In the genomic region with DNA sequence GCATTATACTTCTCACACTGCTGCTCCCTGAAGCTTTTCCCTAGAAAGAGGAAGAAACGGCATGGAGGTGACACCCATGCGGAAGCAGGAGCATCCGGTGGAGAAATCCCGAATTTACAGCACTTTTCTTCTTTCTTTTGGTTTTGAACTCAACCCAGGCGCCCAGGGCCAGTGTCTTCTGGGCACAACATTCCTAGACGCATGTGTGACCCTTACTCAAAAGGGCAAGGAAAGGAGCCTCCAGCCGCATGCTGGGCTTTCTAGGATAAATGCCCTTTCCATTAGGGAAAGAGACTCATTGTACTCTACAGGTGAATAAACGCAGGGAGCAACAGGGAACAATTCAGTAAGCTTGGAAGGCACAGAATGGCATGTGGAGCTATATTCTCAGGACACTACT, we compare ENCODE assay signal across 23 cellular contexts. TPM values are rescaled to one million over a fixed set of nuclear protein-coding genes. Genes with fewer than 3 reads are reported as not detected.
DNase-seq lines count a peak whose midpoint lies in the region; ATAC-seq, FAIRE-seq and TF ChIP-seq lines count a peak whose summit lies in the region.
"Had no signal": no experiment of that assay in that cellular context is flagged by ENCODE, and none has a peak within 500 bp of the region (broad histone marks: within the 10 kb centered on the region; RNA-seq: fewer than 3 reads in every experiment).

No MANE protein-coding gene starts in this region.

- H2BK12ac ChIP-seq in H1 (ENCODE audit: low read depth, low read length), result peak overlapping the region; percentile 1; the same call in 1 of the 2 replicates

- no peak overlapping the region for H3K14ac ChIP-seq in IMR-90 (replicated peaks; ENCODE audit: low read depth, low read length)
- H3K14ac ChIP-seq in H1 (ENCODE audit: insufficient read length), result no peak overlapping the region

- H3K4me3 ChIP-seq in IMR-90 (ENCODE audit: insufficient read depth, low read depth, low read length) (no peak overlapping the region), H1 (ENCODE audit: extremely low read depth in 1 of 4, insufficient read depth in 2 of 4, low read depth in 3 of 4, low read length in 4 of 4) (no peak overlapping the region), rectal smooth muscle tissue (ENCODE audit: low read length) (no peak overlapping the region), urinary bladder (ENCODE audit: low read depth, low read length) (no peak overlapping the region), HAP-1 (no peak overlapping the region)
- H3K4me3 ChIP-seq: A549, K562 had no signal

- no peaks in the 10 kb centered on the region for H3K27me3 ChIP-seq in IMR-90 (ENCODE audit: control insufficient read depth, insufficient read depth, low read length)
- no peaks in the 10 kb centered on the region for H3K27me3 ChIP-seq in H1 (replicated peaks in 1 of 4; ENCODE audit: control insufficient read depth in 3 of 4, extremely low read depth in 1 of 4, insufficient read depth in 3 of 4, low read length in 3 of 4)
- no peaks in the 10 kb centered on the region for H3K27me3 ChIP-seq in rectal smooth muscle tissue (ENCODE audit: control insufficient read depth, insufficient read depth, low read length)
- H3K27me3 ChIP-seq in HAP-1 (ENCODE audit: low read depth), result no peaks in the 10 kb centered on the region

- H3K36me3 ChIP-seq in IMR-90 (ENCODE audit: control insufficient read depth, insufficient read depth, low read length) (peaks cover 5% of the 10 kb centered on the region; the same call in 1 of the 2 replicates), H1 (ENCODE audit: control insufficient read depth in 2 of 4, insufficient read depth in 4 of 4, low read length in 3 of 4) (0 out of 8 replicates have a peak, but pooled peaks cover 0 to 3% (median 2%) of the 10 kb centered on the region in 4 experiments), rectal smooth muscle tissue (ENCODE audit: control insufficient read depth, insufficient read depth, low read length) (no peaks in the 10 kb centered on the region), urinary bladder (ENCODE audit: insufficient read depth) (no peaks in the 10 kb centered on the region), HAP-1 (replicated peaks) (no peaks in the 10 kb centered on the region)

- no peak overlapping the region for H2BK5ac ChIP-seq in IMR-90 (ENCODE audit: low read depth, low read length, poor library complexity, severe bottlenecking)
- H2BK5ac ChIP-seq in H1 (ENCODE audit: low read depth, low read length), result no peak overlapping the region; the same call in 1 of the 2 replicates

- H3K9ac ChIP-seq in IMR-90 (ENCODE audit: low read depth, low read length), result no peak overlapping the region
- H3K9ac ChIP-seq in H1 (replicated peaks in 1 of 4; ENCODE audit: extremely low read depth in 1 of 4, low read depth in 3 of 4, low read length in 3 of 4), result no peak overlapping the region
- H3K9ac ChIP-seq in rectal smooth muscle tissue (ENCODE audit: low read length), result no peak overlapping the region

- H3K9me3 ChIP-seq in IMR-90 (ENCODE audit: control insufficient read depth, insufficient read depth, low read length), result no peaks in the 10 kb centered on the region
- H3K9me3 ChIP-seq in H1 (ENCODE audit: insufficient read depth in 2 of 2, low read depth in 1 of 2, low read length in 1 of 2), result no peaks in the 10 kb centered on the region
- no peaks in the 10 kb centered on the region for H3K9me3 ChIP-seq in HAP-1
- H3K9me3 ChIP-seq: A549 had no signal

- no peak for DNase-seq in IMR-90
- no peak for DNase-seq in H1 (ENCODE audit: low read depth in 1 of 2, low spot score in 2 of 2)
- DNase-seq in medulla oblongata (ENCODE audit: extremely low spot score), result no peak
- DNase-seq in Kasumi-1 (lab: John Stamatoyannopoulos, UW), result no peak
- DNase-seq in HAP-1 (ENCODE audit: low spot score in 2 of 2), result no peak
- no peak for DNase-seq in COLO829 (ENCODE audit: low spot score)
- DNase-seq: AML-193; CD4-positive, alpha-beta T cell; DMS153; DMS79; GDM1; HFFc6 had no signal

- H3K4me2 ChIP-seq in IMR-90 (ENCODE audit: low read depth, low read length) (no peak overlapping the region), H1 (ENCODE audit: insufficient read depth in 1 of 2, low read depth in 2 of 2, low read length in 2 of 2) (no peak overlapping the region)
- H3K4me2 ChIP-seq: A549 had no signal

- TF ChIP-seq RAD21 in IMR-90 (IDR thresholded peaks at IDR 0.05; ENCODE audit: low read length) (no peak), H1 (IDR thresholded peaks at IDR 0.05 in 1 of 2, conservative IDR thresholded peaks at IDR 0.05 in 1 of 2; ENCODE audit: low read depth in 2 of 2, low read length in 2 of 2) (no peak)

- no peak for TF ChIP-seq CTCF in IMR-90 (conservative IDR thresholded peaks at IDR 0.05; ENCODE audit: low read depth, low read length)
- TF ChIP-seq CTCF in H1 (IDR thresholded peaks at IDR 0.05; ENCODE audit: control extremely low read depth in 1 of 3, insufficient read depth in 1 of 3, low read depth in 1 of 3, low read length in 3 of 3), result no peak

- H4K20me1 ChIP-seq in IMR-90 (ENCODE audit: insufficient read depth, low read length) (peaks cover 6% of the 10 kb centered on the region; the same call in 1 of the 2 replicates), H1 (replicated peaks in 1 of 2; ENCODE audit: control insufficient read depth in 1 of 2, insufficient read depth in 2 of 2, low read length in 2 of 2) (no peaks in the 10 kb centered on the region)

- intact Hi-C loops in IMR-90 (cut with micrococcal nuclease), result no loop called here

- H3K56ac ChIP-seq in IMR-90 (ENCODE audit: extremely low read depth, insufficient read depth, low read length) (no peak overlapping the region), H1 (replicated peaks; ENCODE audit: insufficient read length, low read depth, low read length) (no peak overlapping the region)

- H3K18ac ChIP-seq in IMR-90 (ENCODE audit: low read depth, low read length) (no peak overlapping the region), H1 (ENCODE audit: extremely low read depth, low read length) (no peak overlapping the region)

- H3K23ac ChIP-seq in IMR-90 (ENCODE audit: low read depth, low read length) (no peak overlapping the region), H1 (ENCODE audit: insufficient read length) (no peak overlapping the region)

- no peak for TF ChIP-seq POLR2A in IMR-90 (IDR thresholded peaks at IDR 0.05; ENCODE audit: low read depth, low read length)
- no peak for TF ChIP-seq POLR2A in H1 (IDR thresholded peaks at IDR 0.05; ENCODE audit: control extremely low read depth in 1 of 2, low read depth in 2 of 2, low read length in 2 of 2)

- dilution Hi-C loops in IMR-90 (cut with HindIII; ENCODE audit: low sequenced_read_pairs, unreplicated experiment), result no loop called here

- POLR2A ChIA-PET in IMR-90 (lab: Charles Lee; ENCODE audit: unreplicated experiment) (no interaction called here), H1 (lab: Charles Lee; ENCODE audit: partially characterized antibody) (interaction anchor here (0.7 to 1.7 kb wide), 3 partner anchors 13 to 39 kb away, joined by 3 to 5 read pairs (median 4); a partner anchor contains a TSS)

- H3K79me1 ChIP-seq in IMR-90 (ENCODE audit: low read depth in 1 of 2, low read length in 2 of 2) (no peaks in the 10 kb centered on the region), H1 (ENCODE audit: low read depth, low read length) (no peaks in the 10 kb centered on the region)

- no peak for TF ChIP-seq EP300 in H1 (IDR thresholded peaks at IDR 0.05; ENCODE audit: borderline replicate concordance in 1 of 2, low read depth in 2 of 2, low read length in 2 of 2)

- CTCF ChIA-PET in IMR-90 (lab: Yijun Ruan, JAX) (interaction anchor here (1.5 kb wide), 1 partner anchor 196 kb away, joined by 4 read pairs; no protein-coding TSS in a partner anchor), H1 (lab: Charles Lee; ENCODE audit: partially characterized antibody) (interaction anchor here (1.0 to 1.6 kb wide), 3 partner anchors 8 to 22 kb away, joined by 3 to 6 read pairs (median 5); no protein-coding TSS in a partner anchor)

- H3K9me1 ChIP-seq in IMR-90 (ENCODE audit: insufficient read depth, low read length), result peaks cover 14% of the 10 kb centered on the region

- peak overlapping the region; percentile 84 for H2AK9ac ChIP-seq in IMR-90 (replicated peaks; ENCODE audit: low read depth, low read length, poor library complexity)

- no peak for ATAC-seq in IMR-90 (ENCODE audit: low read depth)
- ATAC-seq: A549, HCT116, K562 had no signal

- no peak for FAIRE-seq in H1 (lab: Jason Lieb, UNC)
- FAIRE-seq: A549, GM12892, GM18507, K562 had no signal

- H3K4me1 ChIP-seq in IMR-90 (ENCODE audit: control insufficient read depth, insufficient read depth, low read length) (peaks cover 17% of the 10 kb centered on the region), H1 (replicated peaks in 1 of 4; ENCODE audit: control insufficient read depth in 3 of 4, insufficient read depth in 4 of 4, low read length in 3 of 4) (peaks cover 0 to 11% (median 2%) of the 10 kb centered on the region in 4 experiments; a peak in 6 of 7 replicates), rectal smooth muscle tissue (ENCODE audit: control insufficient read depth, insufficient read depth, low read length) (peaks cover 32% of the 10 kb centered on the region), urinary bladder (ENCODE audit: insufficient read depth) (no peaks in the 10 kb centered on the region), HAP-1 (no peaks in the 10 kb centered on the region)

- peak overlapping the region; percentile 5; the same call in 1 of the 2 replicates for H2BK20ac ChIP-seq in IMR-90 (ENCODE audit: low read depth, low read length)
- H2BK20ac ChIP-seq in H1 (ENCODE audit: low read length), result no peak overlapping the region

- H2AK5ac ChIP-seq in IMR-90 (ENCODE audit: low read depth, low read length) (peak overlapping the region; percentile 88; the same call in 1 of the 2 replicates), H1 (ENCODE audit: low read depth, low read length) (no peak overlapping the region)

- H3K4ac ChIP-seq in IMR-90 (ENCODE audit: low read depth, low read length) (0 out of 2 replicates have a peak overlapping the region, but pooled peaks have one; percentile 53), H1 (replicated peaks; ENCODE audit: insufficient read length, low read depth, low read length) (no peak overlapping the region)

- no TSS peak for BruUV-seq in IMR-90 (replicated peaks; lab: Mats Ljungman, UMichigan)

- in situ Hi-C loops in IMR-90 (cut with MboI; ENCODE audit: low sequenced_read_pairs), result loop anchor here (25.0 kb wide), 2 partner anchors 1478 to 1653 kb away; no protein-coding TSS in a partner anchor
- in situ Hi-C loops in HAP-1 (cut with MboI; ENCODE audit: low sequenced_read_pairs), result no loop called here

- H4K8ac ChIP-seq in IMR-90 (ENCODE audit: low read depth in 2 of 2, low read length in 2 of 2), result no peak overlapping the region
- H4K8ac ChIP-seq in H1 (ENCODE audit: extremely low read depth, insufficient read depth, low read length), result no peak overlapping the region; the same call in 1 of the 2 replicates

- no peaks in the 10 kb centered on the region for H3K79me2 ChIP-seq in H1 (ENCODE audit: control insufficient read depth in 1 of 2, insufficient read depth in 2 of 2, low read length in 2 of 2)

- H3K23me2 ChIP-seq in H1 (ENCODE audit: low read depth, low read length), result no peaks in the 10 kb centered on the region

- WGBS in IMR-90 (ENCODE audit: extremely low coverage in 2 of 2, insufficient read length in 1 of 2), 2 experiments, result 100% methylated on average over 3 of the region's 8 CpGs; no CpG with 5 or more reads in 1 of the 2 experiments
- 93% methylated on average over 8 of the region's 8 CpGs; no CpG with 5 or more reads in 1 of the 2 experiments for WGBS in H1 (ENCODE audit: extremely low coverage in 1 of 2, insufficient coverage in 1 of 2, insufficient read length in 1 of 2, insufficient replicate concordance in 2 of 2, low coverage in 1 of 2, low lambda C conversion rate in 2 of 2, missing lambda C conversion rate in 1 of 2), 2 experiments
- WGBS in urinary bladder, result 92% methylated on average over 8 of the region's 8 CpGs

- no peak overlapping the region for H3K27ac ChIP-seq in IMR-90 (ENCODE audit: insufficient read depth, low read length)
- no peak overlapping the region for H3K27ac ChIP-seq in H1 (ENCODE audit: low read depth, low read length)
- H3K27ac ChIP-seq in rectal smooth muscle tissue (ENCODE audit: low read depth, low read length), result peak overlapping the region; percentile 79
- H3K27ac ChIP-seq in urinary bladder (ENCODE audit: low read depth), result peak overlapping the region; percentile 58
- H3K27ac ChIP-seq: A549, C4-2B, HL-60 had no signal

- no peak overlapping the region for H4K5ac ChIP-seq in IMR-90 (ENCODE audit: low read depth, low read length)
- no peak overlapping the region for H4K5ac ChIP-seq in H1 (ENCODE audit: insufficient read length, low read depth, low read length)

- peak overlapping the region; percentile 28; the same call in 1 of the 2 replicates for H2BK120ac ChIP-seq in IMR-90 (ENCODE audit: low read depth, low read length)
- H2BK120ac ChIP-seq in H1 (replicated peaks; ENCODE audit: low read depth, low read length), result no peak overlapping the region

- H4K91ac ChIP-seq in IMR-90 (ENCODE audit: insufficient read depth, low read depth, low read length), result no peak overlapping the region
- no peak overlapping the region for H4K91ac ChIP-seq in H1 (replicated peaks; ENCODE audit: insufficient read length, low read length)

- no peak overlapping the region for H2BK15ac ChIP-seq in IMR-90 (ENCODE audit: low read depth, low read length)
- H2BK15ac ChIP-seq in H1 (ENCODE audit: low read length), result no peak overlapping the region

- no peak overlapping the region for H2AFZ ChIP-seq in IMR-90 (replicated peaks; ENCODE audit: low read length, poor library complexity)
- no peak overlapping the region for H2AFZ ChIP-seq in H1 (ENCODE audit: low read length)

RNA-seq across cellular contexts. Expression of a gene that starts 19.5 kb away (rescaled TPM):
- total RNA-seq in IMR-90 (2012; rRNA removed), result under 0.01 TPM in 2 replicates
- polyA plus RNA-seq in IMR-90 (2012; rRNA removed), result 0.39 and 0.60 TPM in 2 replicates
- polyA plus RNA-seq in IMR-90 (2012; cell fraction: cytosol; rRNA removed), result 0.30 and 1.3 TPM in 2 replicates
- polyA plus RNA-seq in IMR-90 (2012; cell fraction: nucleus; rRNA removed; ENCODE audit: low replicate concordance), result 0.39 and 0.83 TPM in 2 replicates
- total RNA-seq in H1 (2021; fragmentation: NEBNext Ultra II Directional; extraction: Animal tissue kit (Norgen Biotek cat#: 25700)), result 15.5 and 16.6 TPM in 2 replicates
- 9.3 and 11.1 TPM in 2 replicates for polyA plus RNA-seq in H1 (2011; rRNA removed)
- polyA plus RNA-seq in H1 (2011; cell fraction: cytosol; rRNA removed), result 10.5 TPM
- polyA plus RNA-seq in H1 (2011; cell fraction: nucleus; rRNA removed), result 13.6 TPM
- 11.6 to 13.7 TPM (median 13.3 TPM) in 4 replicates for polyA plus RNA-seq in H1 (2012, experiment 1 of 2)
- polyA plus RNA-seq in H1 (2012, experiment 2 of 2), result 15.3 TPM
- 14.9 TPM for polyA plus RNA-seq in H1 (2013, experiment 1 of 2)
- 14.2 TPM for polyA plus RNA-seq in H1 (2013, experiment 2 of 2)
- 8.3 and 9.9 TPM in 2 replicates for polyA minus RNA-seq in H1 (2011; rRNA and poly(A)+ RNA removed)
- polyA minus RNA-seq in H1 (2011; cell fraction: cytosol; rRNA and poly(A)+ RNA removed), result 10.7 TPM
- polyA minus RNA-seq in H1 (2011; cell fraction: nucleus; rRNA and poly(A)+ RNA removed), result 5.7 TPM
- 8.9 TPM for total RNA-seq in urinary bladder
- polyA plus RNA-seq in urinary bladder, result 17.9 TPM
- total RNA-seq: CD4-positive, alpha-beta T cell; Daoy; HFFc6; HT1080; K562 had no signal
- polyA plus RNA-seq: K562 had no signal

RNA-seq across cellular contexts. Expression of a gene that starts 39.5 kb away (rescaled TPM):
- 3.0 and 3.1 TPM in 2 replicates for total RNA-seq in IMR-90 (2012; rRNA removed)
- 4.7 and 5.0 TPM in 2 replicates for polyA plus RNA-seq in IMR-90 (2012; rRNA removed)
- 3.3 and 6.1 TPM in 2 replicates for polyA plus RNA-seq in IMR-90 (2012; cell fraction: cytosol; rRNA removed)
- polyA plus RNA-seq in IMR-90 (2012; cell fraction: nucleus; rRNA removed; ENCODE audit: low replicate concordance), result 9.5 and 11.7 TPM in 2 replicates
- 4.7 and 4.9 TPM in 2 replicates for total RNA-seq in H1 (2021; fragmentation: NEBNext Ultra II Directional; extraction: Animal tissue kit (Norgen Biotek cat#: 25700))
- polyA plus RNA-seq in H1 (2011; rRNA removed), result 1.7 and 2.3 TPM in 2 replicates
- 1.4 TPM for polyA plus RNA-seq in H1 (2011; cell fraction: cytosol; rRNA removed)
- 3.5 TPM for polyA plus RNA-seq in H1 (2011; cell fraction: nucleus; rRNA removed)
- polyA plus RNA-seq in H1 (2012, experiment 1 of 2), result 1.7 to 2.6 TPM (median 2.4 TPM) in 4 replicates
- 2.0 TPM for polyA plus RNA-seq in H1 (2012, experiment 2 of 2)
- 5.1 TPM for polyA plus RNA-seq in H1 (2013, experiment 1 of 2)
- polyA plus RNA-seq in H1 (2013, experiment 2 of 2), result 4.3 TPM
- polyA minus RNA-seq in H1 (2011; rRNA and poly(A)+ RNA removed), result 3.4 and 3.8 TPM in 2 replicates
- polyA minus RNA-seq in H1 (2011; cell fraction: cytosol; rRNA and poly(A)+ RNA removed), result 2.5 TPM
- polyA minus RNA-seq in H1 (2011; cell fraction: nucleus; rRNA and poly(A)+ RNA removed), result 2.1 TPM
- 16.4 TPM for total RNA-seq in urinary bladder
- polyA plus RNA-seq in urinary bladder, result 29.8 TPM
- polyA plus RNA-seq: K562 had no signal

Comparison
In these comparisons a context has a peak if more than half of its experiments do, and no peak if none do; other contexts are left out.
1. H3K27ac ChIP-seq: peak in rectal smooth muscle tissue (single experiment) and urinary bladder (single experiment); none in IMR-90 (single experiment) and H1 (single experiment).